8 cellular contexts compared by ENCODE assay signal in the genomic region with DNA sequence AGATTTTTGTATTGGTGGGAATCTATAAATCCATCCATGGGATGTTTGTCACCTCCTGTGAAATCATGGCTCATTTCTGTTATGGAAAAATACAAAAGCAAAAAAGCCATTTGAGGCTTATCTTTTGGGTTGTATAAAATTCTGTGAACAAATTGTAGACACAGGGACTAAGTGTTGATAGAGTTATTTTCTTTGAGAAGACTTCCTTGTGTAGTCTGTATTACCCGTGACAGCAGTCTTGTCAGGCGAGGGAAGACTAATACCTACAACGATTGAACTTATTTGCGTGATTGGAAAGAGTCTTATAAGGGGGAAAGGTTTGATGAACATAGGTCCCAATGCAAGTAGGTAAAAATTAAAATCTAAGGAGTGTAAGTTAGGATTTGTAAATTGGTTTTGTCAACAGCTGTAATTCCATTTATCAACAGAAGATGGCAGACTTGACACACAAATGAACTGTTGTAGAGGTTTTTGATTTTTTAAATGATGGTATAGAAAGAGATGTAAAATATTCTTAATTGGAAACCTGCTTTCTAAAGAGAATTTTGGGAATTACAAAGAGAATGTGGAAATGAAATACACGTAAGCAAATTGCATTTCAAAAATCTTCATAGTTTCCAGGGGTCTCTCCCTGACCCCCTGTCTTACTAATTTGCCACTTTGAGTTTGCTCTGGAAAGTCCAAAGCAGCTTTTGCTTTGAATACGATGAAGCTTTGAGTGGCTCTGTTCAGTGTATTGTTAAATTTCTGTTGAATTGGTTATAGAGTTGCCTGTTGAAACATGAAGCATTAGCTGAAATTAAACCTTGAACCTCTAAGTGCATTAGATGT. TPM values are rescaled to one million over a fixed set of nuclear protein-coding genes. Genes with fewer than 3 reads are reported as not detected.
DNase-seq lines count a peak whose midpoint lies in the region; ATAC-seq and TF ChIP-seq lines count a peak whose summit lies in the region.

No MANE protein-coding gene starts in this region.

- POLR2A ChIA-PET in AG04449 (lab: Yijun Ruan, JAX) = interaction anchor here (0.6 kb wide), 1 partner anchor 341 kb away, joined by 3 read pairs; no protein-coding TSS in a partner anchor

- H3K4me1 Mint-ChIP-seq in activated naive CD4-positive, alpha-beta T cell treated with anti-CD3 and anti-CD28 coated beads, Interleukin-2, amount 10 ng/mL, durations not matched to agents 7 days and 5 days = no peaks in the 10 kb centered on the region

- ATAC-seq in gastrocnemius medialis = peak in 1 of 2 donors; percentile 16

- in situ Hi-C loops in GM13976 (cut with MboI; ENCODE audit: low sequenced_read_pairs, unreplicated experiment) (no loop called here), gastrocnemius medialis (cut with MboI; ENCODE audit: low sequenced_read_pairs in 4 of 4) (no loop called here)

- no peaks in the 10 kb centered on the region for H3K9me3 Mint-ChIP-seq in activated naive CD4-positive, alpha-beta T cell treated with anti-CD3 and anti-CD28 coated beads, Interleukin-2, amount 10 ng/mL, durations not matched to agents 7 days and 5 days

- TF ChIP-seq POLR2A in gastrocnemius medialis (IDR thresholded peaks at IDR 0.05) = no peak

- H3K4me3 ChIP-seq in AG04449 (ENCODE audit: low read depth, low read length) (no peak overlapping the region), fibroblast of villous mesenchyme (ENCODE audit: low read depth, low read length) (no peak overlapping the region), gastrocnemius medialis (no peak overlapping the region)

- H3K9me3 ChIP-seq in gastrocnemius medialis = no peaks in the 10 kb centered on the region

- intact Hi-C loops in gastrocnemius medialis (cut with DNase I; ENCODE audit: low total_unique reads) = loop anchor here (1.0 to 2.0 kb wide), 2 partner anchors 563 to 568 kb away; no protein-coding TSS in a partner anchor

- no peak for DNase-seq in AG04449 (ENCODE audit: low read depth, low spot score)
- peak; percentile 42 for DNase-seq in GM13976 (ENCODE audit: low spot score)
- peak; percentile 27 for DNase-seq in RPMI8226
- peak; percentile 59 for DNase-seq in fibroblast of villous mesenchyme (ENCODE audit: low read depth)
- no peak for DNase-seq in gastrocnemius medialis
- DNase-seq in NCI-H526 treated with DMSO at 0.1 percent for 48 hours (lab: John Stamatoyannopoulos, UW) = no peak
- no peak for DNase-seq in activated naive CD4-positive, alpha-beta T cell treated with anti-CD3 and anti-CD28 coated beads, Interleukin-2, amount 10 ng/mL, durations not matched to agents 7 days and 5 days
- DNase-seq in ureter (ENCODE audit: low spot score) = no peak

- no peak overlapping the region for H3K27ac ChIP-seq in gastrocnemius medialis

- no peaks in the 10 kb centered on the region for H3K36me3 Mint-ChIP-seq in activated naive CD4-positive, alpha-beta T cell treated with anti-CD3 and anti-CD28 coated beads, Interleukin-2, amount 10 ng/mL, durations not matched to agents 7 days and 5 days

- peak; percentile 43 for TF ChIP-seq CTCF in AG04449 (IDR thresholded peaks at IDR 0.05; ENCODE audit: insufficient read depth, low read length, missing control alignments)
- TF ChIP-seq CTCF in GM13976 (IDR thresholded peaks at IDR 0.05; ENCODE audit: borderline replicate concordance, control extremely low read depth, extremely low read depth, insufficient read depth, missing control alignments) = peak; percentile 46
- TF ChIP-seq CTCF in fibroblast of villous mesenchyme (IDR thresholded peaks at IDR 0.05; ENCODE audit: insufficient read depth, low read depth, low read length) = peak; percentile 65
- peak; percentile 69 to 78 (median 71) for TF ChIP-seq CTCF in gastrocnemius medialis (IDR thresholded peaks at IDR 0.05 in 4 of 5, conservative IDR thresholded peaks at IDR 0.05 in 1 of 5)

- no peak overlapping the region for H3K4me3 Mint-ChIP-seq in activated naive CD4-positive, alpha-beta T cell treated with anti-CD3 and anti-CD28 coated beads, Interleukin-2, amount 10 ng/mL, durations not matched to agents 7 days and 5 days

- H3K27me3 ChIP-seq in gastrocnemius medialis = no peaks in the 10 kb centered on the region

- H3K27ac Mint-ChIP-seq in activated naive CD4-positive, alpha-beta T cell treated with anti-CD3 and anti-CD28 coated beads, Interleukin-2, amount 10 ng/mL, durations not matched to agents 7 days and 5 days = no peak overlapping the region

- CTCF ChIA-PET in AG04449 (lab: Yijun Ruan, JAX) = interaction anchor here (0.7 to 10.3 kb wide), 37 partner anchors 8 to 1352 kb away, joined by 3 to 223 read pairs (median 5); a partner anchor contains a TSS
- CTCF ChIA-PET in activated naive CD4-positive, alpha-beta T cell treated with anti-CD3 and anti-CD28 coated beads, Interleukin-2, amount 10 ng/mL, durations not matched to agents 7 days and 5 days (lab: Charles Lee) = interaction anchor here (0.6 to 6.8 kb wide), 19 partner anchors 9 to 684 kb away, joined by 3 to 63 read pairs (median 5); no protein-coding TSS in a partner anchor

- no peaks in the 10 kb centered on the region for H3K4me1 ChIP-seq in gastrocnemius medialis

- no peaks in the 10 kb centered on the region for H3K36me3 ChIP-seq in gastrocnemius medialis

- H3K27me3 Mint-ChIP-seq in activated naive CD4-positive, alpha-beta T cell treated with anti-CD3 and anti-CD28 coated beads, Interleukin-2, amount 10 ng/mL, durations not matched to agents 7 days and 5 days = no peaks in the 10 kb centered on the region

RNA-seq across cellular contexts. Expression of a gene that starts 33.2 kb away (rescaled TPM):
- 14.2 and 18.1 TPM in 2 replicates for total RNA-seq in fibroblast of villous mesenchyme
- total RNA-seq in gastrocnemius medialis = 10 to 100 TPM; 24.1 to 44.3 (median 32.4) TPM
- total RNA-seq in ureter = 21.3 TPM

Comparison
In these comparisons a context has a peak if more than half of its experiments do, and no peak if none do; other contexts are left out.
1. DNase-seq: peak in GM13976 (single experiment), RPMI8226 (single experiment) and fibroblast of villous mesenchyme (single experiment); none in AG04449 (single experiment), gastrocnemius medialis (0 of 2), NCI-H526 treated with DMSO at 0.1 percent for 48 hours (single experiment), activated naive CD4-positive, alpha-beta T cell treated with anti-CD3 and anti-CD28 coated beads, Interleukin-2, amount 10 ng/mL, durations not matched to agents 7 days and 5 days (single experiment) and ureter (single experiment).
2. Peak in every context shown above with its lines, with median percentiles within 50 percentile points of each other: CTCF ChIP-seq.